In genomic region chr17:61245706-61246135, GRCh38 we compare ENCODE assay signal across 15 cellular contexts.
DNase-seq lines count a peak whose midpoint lies in the region; ATAC-seq and TF ChIP-seq lines count a peak whose summit lies in the region.
"Had no signal": no experiment of that assay in that cellular context is flagged by ENCODE, and none has a peak within 500 bp of the region (broad histone marks: within the 10 kb centered on the region; RNA-seq: fewer than 3 reads in every experiment).

No MANE protein-coding gene starts in this region.

- H4K8ac ChIP-seq in IMR-90 (ENCODE audit: low read depth in 2 of 2, low read length in 2 of 2): no peak overlapping the region

- H2AK9ac ChIP-seq in IMR-90 (replicated peaks; ENCODE audit: low read depth, low read length, poor library complexity): no peak overlapping the region

- DNase-seq in ELF-1 (ENCODE audit: low read depth, low spot score) (peak; percentile 52), IMR-90 (no peak), WTC11 (ENCODE audit: low spot score) (no peak), iPS-NIHi11 (ENCODE audit: low spot score) (peak; percentile 36), SW 1271 (lab: John Stamatoyannopoulos, UW) (no peak), middle frontal gyrus (ENCODE audit: extremely low spot score, low spot score) (no peak), ovary (no peak), suprapubic skin (ENCODE audit: low spot score in 2 of 2) (no peak)
- DNase-seq: CD4-positive, alpha-beta memory T cell; DND-41; GF-D8; NCI-H146; NCI-H748 treated with DMSO at 0.1 percent for 48 hours; PC-9 had no signal

- H3K4me3 ChIP-seq in IMR-90 (ENCODE audit: insufficient read depth, low read depth, low read length) (no peak overlapping the region), ovary (no peak overlapping the region), suprapubic skin (no peak overlapping the region)
- H3K4me3 ChIP-seq: PC-9 had no signal

- no CpG with 5 or more reads among the region's 3 CpGs for WGBS in IMR-90 (ENCODE audit: extremely low coverage in 2 of 2, insufficient read length in 1 of 2), 2 experiments
- 96 to 98% (median 96%) methylated on average over 3 of the region's 3 CpGs for WGBS in ovary, 3 donors
- 90% methylated on average over 3 of the region's 3 CpGs for WGBS in suprapubic skin

- no peak for TF ChIP-seq RAD21 in IMR-90 (IDR thresholded peaks at IDR 0.05; ENCODE audit: low read length)

- H2AFZ ChIP-seq in IMR-90 (replicated peaks; ENCODE audit: low read length, poor library complexity): no peak overlapping the region
- H2AFZ ChIP-seq: PC-9 had no signal

- H3K4me1 ChIP-seq in IMR-90 (ENCODE audit: control insufficient read depth, insufficient read depth, low read length) (peaks cover 7% of the 10 kb centered on the region), ovary (ENCODE audit: insufficient read depth) (peaks cover 2% of the 10 kb centered on the region), suprapubic skin (no peaks in the 10 kb centered on the region)

- POLR2A ChIA-PET in IMR-90 (lab: Charles Lee; ENCODE audit: unreplicated experiment): no interaction called here
- POLR2A ChIA-PET in WTC11 (lab: Charles Lee): no interaction called here

- peaks cover 0 to 9% of the 10 kb centered on the region in 2 experiments; a peak in 2 of 4 replicates for H3K79me1 ChIP-seq in IMR-90 (ENCODE audit: low read depth in 1 of 2, low read length in 2 of 2)

- peak overlapping the region; percentile 22; the same call in 1 of the 2 replicates for H2BK20ac ChIP-seq in IMR-90 (ENCODE audit: low read depth, low read length)

- intact Hi-C loops in IMR-90 (cut with micrococcal nuclease): no loop called here
- intact Hi-C loops in ovary (cut with DNase I): no loop called here

- no peak overlapping the region for H4K91ac ChIP-seq in IMR-90 (ENCODE audit: insufficient read depth, low read depth, low read length)

- no peak for TF ChIP-seq EP300 in ovary (IDR thresholded peaks at IDR 0.05)
- TF ChIP-seq EP300 in suprapubic skin (IDR thresholded peaks at IDR 0.05): no peak

- no peaks in the 10 kb centered on the region for H3K27me3 Mint-ChIP-seq in WTC11 (ENCODE audit: low read depth)
- H3K27me3 Mint-ChIP-seq: CD4-positive, alpha-beta memory T cell had no signal

- H3K23ac ChIP-seq in IMR-90 (ENCODE audit: low read depth, low read length): no peak overlapping the region

- BruUV-seq in IMR-90 (replicated peaks; lab: Mats Ljungman, UMichigan): no TSS peak

- H3K27ac Mint-ChIP-seq in WTC11: peak overlapping the region; percentile 88
- H3K27ac Mint-ChIP-seq: CD4-positive, alpha-beta memory T cell had no signal

- H3K9me3 ChIP-seq in IMR-90 (ENCODE audit: control insufficient read depth, insufficient read depth, low read length) (no peaks in the 10 kb centered on the region), ovary (no peaks in the 10 kb centered on the region), suprapubic skin (no peaks in the 10 kb centered on the region)

- peaks cover 4% of the 10 kb centered on the region; the same call in 1 of the 2 replicates for H3K9me3 Mint-ChIP-seq in WTC11
- H3K9me3 Mint-ChIP-seq: CD4-positive, alpha-beta memory T cell had no signal

- H3K27me3 ChIP-seq in IMR-90 (ENCODE audit: control insufficient read depth, insufficient read depth, low read length) (no peaks in the 10 kb centered on the region), ovary (no peaks in the 10 kb centered on the region), suprapubic skin (no peaks in the 10 kb centered on the region)

- no peaks in the 10 kb centered on the region for H4K20me1 ChIP-seq in IMR-90 (ENCODE audit: insufficient read depth, low read length)

- 0 out of 3 replicates have a peak overlapping the region, but pooled peaks have one; percentile 20 for H2BK15ac ChIP-seq in IMR-90 (ENCODE audit: low read depth, low read length)

- in situ Hi-C loops in IMR-90 (cut with MboI; ENCODE audit: low sequenced_read_pairs): no loop called here

- H3K4me3 Mint-ChIP-seq in WTC11: peak overlapping the region; percentile 4
- H3K4me3 Mint-ChIP-seq: CD4-positive, alpha-beta memory T cell had no signal

- H4K5ac ChIP-seq in IMR-90 (ENCODE audit: low read depth, low read length): no peak overlapping the region

- no peak overlapping the region for H3K56ac ChIP-seq in IMR-90 (ENCODE audit: extremely low read depth, insufficient read depth, low read length)

- H3K4me1 Mint-ChIP-seq in WTC11: peaks cover 54% of the 10 kb centered on the region

- H3K36me3 Mint-ChIP-seq in WTC11: peaks cover 5% of the 10 kb centered on the region; the same call in 1 of the 2 replicates
- H3K36me3 Mint-ChIP-seq: CD4-positive, alpha-beta memory T cell had no signal

- no peak overlapping the region for H3K9ac ChIP-seq in IMR-90 (ENCODE audit: low read depth, low read length)

- no peak overlapping the region for H3K27ac ChIP-seq in IMR-90 (ENCODE audit: insufficient read depth, low read length)
- H3K27ac ChIP-seq in ovary: no peak overlapping the region
- H3K27ac ChIP-seq in suprapubic skin: no peak overlapping the region
- H3K27ac ChIP-seq: PC-9 had no signal

- 0 out of 2 replicates have a peak overlapping the region, but pooled peaks have one; percentile 16 for H3K14ac ChIP-seq in IMR-90 (replicated peaks; ENCODE audit: low read depth, low read length)

- no peak overlapping the region for H2BK5ac ChIP-seq in IMR-90 (ENCODE audit: low read depth, low read length, poor library complexity, severe bottlenecking)

- no peak overlapping the region for H3K4me2 ChIP-seq in IMR-90 (ENCODE audit: low read depth, low read length)
- H3K4me2 ChIP-seq: PC-9 had no signal

- no peak for ATAC-seq in IMR-90 (ENCODE audit: low read depth)
- peak; percentile 95 for ATAC-seq in WTC11
- ATAC-seq: HCT116 had no signal

- no peak for TF ChIP-seq CTCF in IMR-90 (conservative IDR thresholded peaks at IDR 0.05; ENCODE audit: low read depth, low read length)
- TF ChIP-seq CTCF in WTC11 (IDR thresholded peaks at IDR 0.05): no peak
- no peak for TF ChIP-seq CTCF in ovary (IDR thresholded peaks at IDR 0.05)
- no peak for TF ChIP-seq CTCF in suprapubic skin (IDR thresholded peaks at IDR 0.05)

- dilution Hi-C loops in IMR-90 (cut with HindIII; ENCODE audit: low sequenced_read_pairs, unreplicated experiment): no loop called here

- H2BK120ac ChIP-seq in IMR-90 (ENCODE audit: low read depth, low read length): peak overlapping the region; percentile 19; the same call in 1 of the 2 replicates

- H2AK5ac ChIP-seq in IMR-90 (ENCODE audit: low read depth, low read length): peak overlapping the region; percentile 23; the same call in 1 of the 2 replicates

- H3K36me3 ChIP-seq in IMR-90 (ENCODE audit: control insufficient read depth, insufficient read depth, low read length) (no peaks in the 10 kb centered on the region), ovary (no peaks in the 10 kb centered on the region), suprapubic skin (no peaks in the 10 kb centered on the region)

- CTCF ChIA-PET in IMR-90 (lab: Yijun Ruan, JAX): interaction anchor here (0.6 kb wide), 1 partner anchor 523 kb away, joined by 3 read pairs; no protein-coding TSS in a partner anchor
- CTCF ChIA-PET in WTC11 (lab: Charles Lee): interaction anchor here (0.8 to 1.0 kb wide), 4 partner anchors 40 to 274 kb away, joined by 3 to 4 read pairs (median 4); no protein-coding TSS in a partner anchor

- H3K18ac ChIP-seq in IMR-90 (ENCODE audit: low read depth, low read length): no peak overlapping the region

- H3K9me1 ChIP-seq in IMR-90 (ENCODE audit: insufficient read depth, low read length): peaks cover 5% of the 10 kb centered on the region; the same call in 1 of the 2 replicates

- H3K4ac ChIP-seq in IMR-90 (ENCODE audit: low read depth, low read length): peak overlapping the region; percentile 16; the same call in 1 of the 2 replicates

- TF ChIP-seq POLR2A in IMR-90 (IDR thresholded peaks at IDR 0.05; ENCODE audit: low read depth, low read length): no peak
- TF ChIP-seq POLR2A in ovary (IDR thresholded peaks at IDR 0.05): no peak
- no peak for TF ChIP-seq POLR2A in suprapubic skin (IDR thresholded peaks at IDR 0.05)

TF ChIP-seq in IMR-90, 13 proteins besides CTCF, POLR2A, EP300 and RAD21 (continues in another document):
- TF ChIP-seq ELK1 (IDR thresholded peaks at IDR 0.05; ENCODE audit: borderline replicate concordance, low read depth, low read length): no peak
- TF ChIP-seq MAFK (IDR thresholded peaks at IDR 0.05; ENCODE audit: low read depth, low read length): no peak
- TF ChIP-seq FOS (IDR thresholded peaks at IDR 0.05; ENCODE audit: low read depth, low read length): no peak
- no peak for TF ChIP-seq CHD1 (IDR thresholded peaks at IDR 0.05; ENCODE audit: low read depth, low read length)
- TF ChIP-seq CEBPB (IDR thresholded peaks at IDR 0.05; ENCODE audit: low read depth, low read length): no peak

TF ChIP-seq in WTC11, 78 proteins besides CTCF, POLR2A, EP300 and RAD21:
- TF ChIP-seq ATF1 (CRISPR knock-in tag; IDR thresholded peaks at IDR 0.05) (no peak), ZSCAN18 (CRISPR knock-in tag; IDR thresholded peaks at IDR 0.05) (0 out of 2 replicates have a peak, but pooled peaks have one; percentile 3), TEAD1 (CRISPR knock-in tag; IDR thresholded peaks at IDR 0.05) (peak; percentile 45; the same call in 1 of the 2 replicates), ZNF423 (CRISPR knock-in tag; IDR thresholded peaks at IDR 0.05) (peak; percentile 91)

Comparison
In these comparisons a context has a peak if more than half of its experiments do, and no peak if none do; other contexts are left out.
1. DNase-seq: peak in ELF-1 (single experiment) and iPS-NIHi11 (single experiment); none in IMR-90 (single experiment), WTC11 (single experiment), SW 1271 (0 of 2), middle frontal gyrus (single experiment), ovary (0 of 5) and suprapubic skin (0 of 2).